Comparison of ENCODE assay signal across 26 cellular contexts in genomic region chr19:28264556-28264955, GRCh38.
"Had no signal": no experiment of that assay in that cellular context is flagged by ENCODE, and none has a peak within 500 bp of the region (broad histone marks: within the 10 kb centered on the region; RNA-seq: fewer than 3 reads in every experiment).

No MANE protein-coding gene starts in this region.

- H3K4me1 ChIP-seq: adrenal gland had no signal

- H2AFZ ChIP-seq: PC-9 had no signal

- DNase-seq: activated CD4-positive, alpha-beta T cell treated with anti-CD3 and anti-CD28 coated beads for 4 hours; activated CD8-positive, alpha-beta memory T cell treated with anti-CD3 and anti-CD28 coated beads, Interleukin-2, amount 50 U/mL, for 4 hours; activated CD8-positive, alpha-beta T cell treated with anti-CD3 and anti-CD28 coated beads for 36 hours; activated gamma-delta T cell treated with Interleukin-2 at 50 U/mL for 16 hours; activated naive CD4-positive, alpha-beta T cell treated with anti-CD3 and anti-CD28 coated beads, Interleukin-2, amount 10 ng/mL, durations not matched to agents 7 days and 5 days; activated naive CD8-positive, alpha-beta T cell treated with anti-CD3 and anti-CD28 coated beads, Interleukin-2, amount 10 ng/mL, durations not matched to agents 7 days and 5 days; activated T-cell treated with anti-CD3 and anti-CD28 coated beads, Interleukin-2, amount 50 U/mL, for 72 hours; adrenal gland; anterior cingulate cortex; MG63; MV-4-11; NCI-H1092 treated with DMSO at 0.1 percent for 48 hours; NCI-H1436 treated with DMSO at 0.1 percent for 48 hours; NCI-H187; NCI-H2081 treated with DMSO at 0.1 percent for 48 hours; NCI-H2171; NCI-H226; NCI-H526; NCI-H774; PC-9; T-cell; T-helper 2 cell; T1000 had no signal

- H3K4me3 ChIP-seq: adrenal gland, coronary artery, MG63, PC-9, SK-N-MC had no signal

- H3K27ac ChIP-seq: adrenal gland, coronary artery, PC-9, SK-N-MC, VCaP had no signal

- H3K27me3 ChIP-seq: MG63 had no signal

- H3K36me3 ChIP-seq: adrenal gland, MG63 had no signal

- H3K9me3 ChIP-seq: adrenal gland, MG63 had no signal

- H3K4me2 ChIP-seq: PC-9 had no signal
